ENCODE assay signal across 9 cellular contexts in the genomic region with DNA sequence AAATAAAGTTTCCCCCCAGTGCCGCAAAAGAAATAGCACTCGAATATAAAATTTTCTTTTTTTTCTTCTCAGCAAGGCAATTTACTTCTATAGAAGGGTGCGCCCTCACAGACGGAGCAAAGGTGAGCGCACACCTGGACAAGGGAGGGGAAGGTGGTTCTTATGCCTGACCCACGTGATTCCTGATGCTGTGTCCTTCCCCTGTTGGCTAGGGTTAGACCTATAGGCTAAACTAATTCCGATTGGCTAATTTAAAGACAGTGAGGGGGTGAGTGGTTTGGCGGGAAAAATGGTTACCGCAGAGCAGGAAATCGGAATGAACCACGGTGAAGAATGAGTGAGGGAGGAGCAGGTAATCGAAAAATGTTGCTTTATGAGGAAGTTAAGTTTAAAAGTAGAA. TPM values are rescaled to one million over a fixed set of nuclear protein-coding genes. Genes with fewer than 3 reads are reported as not detected.
A peak's percentile ranks its signal among the peaks of the same experiment; 100 is the strongest.
DNase-seq lines count a peak whose midpoint lies in the region; ATAC-seq and TF ChIP-seq lines count a peak whose summit lies in the region.
"Had no signal": no experiment of that assay in that cellular context is flagged by ENCODE, and none has a peak within 500 bp of the region (broad histone marks: within the 10 kb centered on the region; RNA-seq: fewer than 3 reads in every experiment).

No MANE protein-coding gene starts in this region.

- peaks cover 26% of the 10 kb centered on the region for H3K36me3 Mint-ChIP-seq in GM23338 (ENCODE audit: low read depth)
- peaks cover 10 to 17% (median 10%) of the 10 kb centered on the region in 3 donors for H3K36me3 Mint-ChIP-seq in naive thymus-derived CD8-positive, alpha-beta T cell

- POLR2A ChIA-PET in naive thymus-derived CD8-positive, alpha-beta T cell (lab: Charles Lee): no interaction called here

- H3K4me2 ChIP-seq in BLaER1 (peak overlapping the region; percentile 94), GM23338 (no peak overlapping the region; the same call in 1 of the 2 replicates)

- no peaks in the 10 kb centered on the region for H3K9me2 ChIP-seq in GM23338 (ENCODE audit: insufficient read depth)

- TF ChIP-seq POLR2A in breast epithelium (IDR thresholded peaks at IDR 0.05): no peak

- no peak for TF ChIP-seq CTCF in GM23338 (conservative IDR thresholded peaks at IDR 0.05; ENCODE audit: low read depth in 2 of 2)
- TF ChIP-seq CTCF in breast epithelium (IDR thresholded peaks at IDR 0.05): no peak

- peak overlapping the region; percentile 91; the same call in 1 of the 2 replicates for H2AFZ ChIP-seq in GM23338

- DNase-seq in GM23338 (ENCODE audit: low spot score) (no peak), breast epithelium (ENCODE audit: low spot score in 2 of 2) (no peak), AG08396 (ENCODE audit: low spot score) (no peak)
- DNase-seq in naive thymus-derived CD8-positive, alpha-beta T cell: no peak
- no peak for DNase-seq in stimulated activated CD4-positive, alpha-beta T cell treated with anti-CD3 and anti-CD28 coated beads, Interleukin-4, amount 100 ng/mL, for 1 hour
- no peak for DNase-seq in effector memory CD4-positive, alpha-beta T cell

- peaks cover 15% of the 10 kb centered on the region for H3K9me3 ChIP-seq in BLaER1
- peaks cover 5 to 8% of the 10 kb centered on the region in 2 donors for H3K9me3 ChIP-seq in breast epithelium
- peaks cover 4% of the 10 kb centered on the region for H3K9me3 ChIP-seq in effector memory CD4-positive, alpha-beta T cell (ENCODE audit: control insufficient read depth, low read length)

- H3K27ac ChIP-seq in BLaER1: peak overlapping the region; percentile 89
- no peak overlapping the region for H3K27ac ChIP-seq in GM23338 (ENCODE audit: low read depth)
- H3K27ac ChIP-seq in breast epithelium: no peak overlapping the region
- H3K27ac ChIP-seq in effector memory CD4-positive, alpha-beta T cell (ENCODE audit: insufficient read depth, low read length, poor library complexity, severe bottlenecking): no peak overlapping the region

- H3K4me1 Mint-ChIP-seq in GM23338: peaks cover 12% of the 10 kb centered on the region
- H3K4me1 Mint-ChIP-seq in naive thymus-derived CD8-positive, alpha-beta T cell: peaks cover 8 to 19% (median 11%) of the 10 kb centered on the region in 4 donors

- no peaks in the 10 kb centered on the region for H3K36me3 ChIP-seq in BLaER1
- H3K36me3 ChIP-seq in GM23338 (ENCODE audit: insufficient read depth): no peaks in the 10 kb centered on the region
- no peaks in the 10 kb centered on the region for H3K36me3 ChIP-seq in breast epithelium
- no peaks in the 10 kb centered on the region for H3K36me3 ChIP-seq in effector memory CD4-positive, alpha-beta T cell (ENCODE audit: control insufficient read depth, insufficient read depth, low read length)

- H3K4me3 ChIP-seq in BLaER1 (peak overlapping the region; percentile 80), GM23338 (peak overlapping the region; percentile 79; the same call in 1 of the 2 replicates), breast epithelium (peak overlapping the region in 2 of 3 donors; percentile 62 to 91)
- no peak overlapping the region for H3K4me3 ChIP-seq in effector memory CD4-positive, alpha-beta T cell (ENCODE audit: insufficient read depth, low read depth, low read length, poor library complexity, severe bottlenecking)

- H4K20me1 ChIP-seq in BLaER1 (peaks cover 16% of the 10 kb centered on the region), GM23338 (replicated peaks; ENCODE audit: insufficient read depth) (no peaks in the 10 kb centered on the region)

- peaks cover 29% of the 10 kb centered on the region for H3K27me3 Mint-ChIP-seq in GM23338 (ENCODE audit: insufficient read depth, low read depth, poor library complexity)
- H3K27me3 Mint-ChIP-seq in naive thymus-derived CD8-positive, alpha-beta T cell: peaks cover 11 to 38% (median 32%) of the 10 kb centered on the region in 5 donors

- no peaks in the 10 kb centered on the region for H3K79me2 ChIP-seq in GM23338 (replicated peaks; ENCODE audit: insufficient read depth)

- intact Hi-C loops in breast epithelium (cut with DNase I; ENCODE audit: low total_unique reads): no loop called here

- H3K27me3 ChIP-seq in BLaER1 (no peaks in the 10 kb centered on the region; the same call in 1 of the 2 replicates), GM23338 (ENCODE audit: insufficient read depth) (peaks cover 19% of the 10 kb centered on the region), breast epithelium (no peaks in the 10 kb centered on the region)
- no peaks in the 10 kb centered on the region for H3K27me3 ChIP-seq in effector memory CD4-positive, alpha-beta T cell (replicated peaks; ENCODE audit: control insufficient read depth, insufficient read depth, low read length, poor library complexity, severe bottlenecking)

- H3K27ac Mint-ChIP-seq in GM23338: no peak overlapping the region
- H3K27ac Mint-ChIP-seq in naive thymus-derived CD8-positive, alpha-beta T cell: peak overlapping the region in 4 of 10 donors; percentile 9 to 80 (median 34)

- peaks cover 28% of the 10 kb centered on the region for H3K9me3 Mint-ChIP-seq in GM23338
- H3K9me3 Mint-ChIP-seq in naive thymus-derived CD8-positive, alpha-beta T cell: peaks cover 3 to 24% (median 14%) of the 10 kb centered on the region in 9 donors

- H3K9ac ChIP-seq in BLaER1: peak overlapping the region; percentile 85; the same call in 1 of the 2 replicates
- H3K9ac ChIP-seq: parathyroid adenoma had no signal

- H3F3A ChIP-seq in GM23338 (replicated peaks; ENCODE audit: low read depth): peaks cover 7% of the 10 kb centered on the region; the same call in 1 of the 2 replicates

- peak overlapping the region; percentile 73 for H3K4me3 Mint-ChIP-seq in GM23338
- H3K4me3 Mint-ChIP-seq in naive thymus-derived CD8-positive, alpha-beta T cell: peak overlapping the region; percentile 56 to 86 (median 78)

- H3K4me1 ChIP-seq in BLaER1 (peaks cover 44% of the 10 kb centered on the region), GM23338 (ENCODE audit: insufficient read depth) (peaks cover 10% of the 10 kb centered on the region), breast epithelium (peaks cover 4 to 6% of the 10 kb centered on the region in 2 donors)
- no peaks in the 10 kb centered on the region for H3K4me1 ChIP-seq in effector memory CD4-positive, alpha-beta T cell (ENCODE audit: control insufficient read depth, insufficient read depth, low read length, poor library complexity, severe bottlenecking)

- ATAC-seq in GM23338 (no peak; the same call in 2 of the 3 replicates), GM18517 (IDR thresholded peaks at IDR 0.05; ENCODE audit: unreplicated experiment) (no peak)
- no peak for ATAC-seq in naive thymus-derived CD8-positive, alpha-beta T cell

TF ChIP-seq in GM23338, 12 proteins besides CTCF, POLR2A, EP300 and RAD21 (continues in another document):
- no peak for TF ChIP-seq ZNF114 (CRISPR knock-in tag; IDR thresholded peaks at IDR 0.05)
- no peak for TF ChIP-seq ZNF331 (CRISPR knock-in tag; IDR thresholded peaks at IDR 0.05; ENCODE audit: low read depth)
- no peak for TF ChIP-seq POLR2AphosphoS5 (IDR thresholded peaks at IDR 0.05; ENCODE audit: low read depth)
- TF ChIP-seq JUNB (IDR thresholded peaks at IDR 0.05; ENCODE audit: unreplicated experiment): no peak

RNA-seq across cellular contexts. Expression of a gene that starts 0.6 kb away (rescaled TPM):
- 17.9 and 24.0 TPM in 2 replicates for total RNA-seq in GM23338 (2014; rRNA removed; shearing (Covaris generic))
- 10.7 and 12.3 TPM in 2 replicates for polyA plus RNA-seq in GM23338 (2016; fragmentation: Nextera tagmentation; extraction: Ambion mirVana)
- total RNA-seq in breast epithelium: 10 to 100 TPM; 18.1 to 58.7 (median 38.3) TPM
- 10 to 100 TPM in 1 of 2 experiments, 1 to 10 TPM in 1; 8.9 to 10.2 TPM for total RNA-seq in naive thymus-derived CD8-positive, alpha-beta T cell
- 1 to 10 TPM in 2 of 3 donors, under 1 TPM in 1; 0.46 to 2.2 (median 1.4) TPM for polyA plus RNA-seq in naive thymus-derived CD8-positive, alpha-beta T cell

RNA-seq across cellular contexts. Expression of a gene that starts 52.9 kb away (rescaled TPM):
- 11.6 and 18.6 TPM in 2 replicates for total RNA-seq in GM23338 (2014; rRNA removed; shearing (Covaris generic))
- 7.4 and 8.9 TPM in 2 replicates for polyA plus RNA-seq in GM23338 (2016; fragmentation: Nextera tagmentation; extraction: Ambion mirVana)
- 10 to 100 TPM; 17.1 to 26.8 (median 22.9) TPM for total RNA-seq in breast epithelium
- total RNA-seq in naive thymus-derived CD8-positive, alpha-beta T cell: 10 to 100 TPM; 21.7 to 29.7 TPM
- 10 to 100 TPM; 10.3 to 14.0 (median 12.3) TPM for polyA plus RNA-seq in naive thymus-derived CD8-positive, alpha-beta T cell
